Comparison of ENCODE assay signal across 7 cellular contexts in the genomic region with DNA sequence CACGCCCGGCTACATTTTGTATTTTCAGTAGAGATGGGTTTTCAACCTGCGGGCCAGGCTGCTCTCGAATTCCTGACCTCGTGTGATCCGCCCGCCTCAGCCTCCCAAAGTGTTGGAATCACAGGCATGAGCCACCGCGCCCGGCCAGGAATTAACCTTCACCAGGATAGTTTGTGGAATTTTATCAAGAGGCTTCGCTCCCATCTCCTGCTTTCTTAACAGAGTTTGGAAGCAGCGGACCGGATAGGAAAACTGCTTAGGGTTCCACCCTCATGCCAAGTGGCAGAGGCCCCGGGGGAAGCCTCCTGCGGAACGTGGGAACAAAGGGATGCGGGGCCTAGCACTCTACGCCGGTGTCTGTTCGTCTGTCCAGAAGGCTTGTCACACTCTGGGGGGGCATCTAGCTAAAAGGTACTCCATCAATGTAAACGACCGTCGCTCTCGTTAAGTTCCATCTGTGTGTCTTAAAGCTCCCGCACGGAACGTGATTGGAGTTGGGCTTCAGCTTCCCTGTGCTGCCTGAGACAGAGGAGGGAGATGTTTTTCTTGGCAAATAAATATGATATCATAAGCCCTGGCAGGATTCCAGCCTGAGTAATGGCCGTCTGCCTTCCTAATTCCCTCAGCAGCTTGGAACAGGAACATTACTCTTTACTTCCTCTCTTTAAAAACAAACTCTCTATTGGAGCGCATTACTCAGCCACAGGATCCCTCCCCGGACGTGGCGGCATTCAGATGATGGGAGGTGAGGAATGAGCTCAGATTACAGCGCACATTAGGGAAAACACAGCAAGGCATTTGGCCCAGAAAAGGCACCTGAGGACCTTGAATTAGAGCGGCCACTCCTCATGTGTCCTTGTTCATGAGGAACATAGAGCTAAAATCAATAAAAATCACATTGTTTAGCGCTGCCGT.
DNase-seq lines count a peak whose midpoint lies in the region; ATAC-seq lines count a peak whose summit lies in the region.

No MANE protein-coding gene starts in this region.

- H3K4me3 Mint-ChIP-seq in activated CD8-positive, alpha-beta memory T cell treated with anti-CD3 and anti-CD28 coated beads, Interleukin-2, amount 10 ng/mL, durations not matched to agents 7 days and 5 days, result no peak overlapping the region

- H3K9me3 Mint-ChIP-seq in activated CD8-positive, alpha-beta memory T cell treated with anti-CD3 and anti-CD28 coated beads, Interleukin-2, amount 10 ng/mL, durations not matched to agents 7 days and 5 days (ENCODE audit: low read depth), result no peaks in the 10 kb centered on the region

- H3K27ac Mint-ChIP-seq in activated CD8-positive, alpha-beta memory T cell treated with anti-CD3 and anti-CD28 coated beads, Interleukin-2, amount 10 ng/mL, durations not matched to agents 7 days and 5 days, result no peak overlapping the region

- ATAC-seq in activated CD8-positive, alpha-beta memory T cell treated with anti-CD3 and anti-CD28 coated beads, Interleukin-2, amount 10 ng/mL, durations not matched to agents 7 days and 5 days, result no peak

- H3K4me1 Mint-ChIP-seq in activated CD8-positive, alpha-beta memory T cell treated with anti-CD3 and anti-CD28 coated beads, Interleukin-2, amount 10 ng/mL, durations not matched to agents 7 days and 5 days, result no peaks in the 10 kb centered on the region

- DNase-seq in HS-27A (ENCODE audit: low read depth) (peak; percentile 68), NCI-H82 (lab: John Stamatoyannopoulos, UW) (peak; percentile 66), epithelial cell of prostate (ENCODE audit: low read depth, low spot score) (peak; percentile 68), non-pigmented ciliary epithelial cell (ENCODE audit: low read depth) (peak; percentile 83), SKM-1 treated with dmso at 0.1 percent for 144 hours (lab: John Stamatoyannopoulos, UW; ENCODE audit: unreplicated experiment) (no peak)
- DNase-seq in activated T-cell treated with anti-CD3 and anti-CD28 coated beads, Interleukin-2, amount 50 U/mL, for 48 hours, result no peak
- no peak for DNase-seq in activated CD8-positive, alpha-beta memory T cell treated with anti-CD3 and anti-CD28 coated beads, Interleukin-2, amount 10 ng/mL, durations not matched to agents 7 days and 5 days

- CTCF ChIA-PET in activated CD8-positive, alpha-beta memory T cell treated with anti-CD3 and anti-CD28 coated beads, Interleukin-2, amount 10 ng/mL, durations not matched to agents 7 days and 5 days (lab: Charles Lee), result no interaction called here

- peaks cover 2% of the 10 kb centered on the region for H3K27me3 Mint-ChIP-seq in activated CD8-positive, alpha-beta memory T cell treated with anti-CD3 and anti-CD28 coated beads, Interleukin-2, amount 10 ng/mL, durations not matched to agents 7 days and 5 days

- H3K36me3 Mint-ChIP-seq in activated CD8-positive, alpha-beta memory T cell treated with anti-CD3 and anti-CD28 coated beads, Interleukin-2, amount 10 ng/mL, durations not matched to agents 7 days and 5 days, result no peaks in the 10 kb centered on the region

- H3K27ac ChIP-seq in epithelial cell of prostate, result peak overlapping the region; percentile 40

Comparison
In these comparisons a context has a peak if more than half of its experiments do, and no peak if none do; other contexts are left out.
1. DNase-seq: peak in HS-27A (single experiment), NCI-H82 (single experiment), epithelial cell of prostate (single experiment) and non-pigmented ciliary epithelial cell (single experiment); none in SKM-1 treated with dmso at 0.1 percent for 144 hours (single experiment), activated T-cell treated with anti-CD3 and anti-CD28 coated beads, Interleukin-2, amount 50 U/mL, for 48 hours (0 of 2) and activated CD8-positive, alpha-beta memory T cell treated with anti-CD3 and anti-CD28 coated beads, Interleukin-2, amount 10 ng/mL, durations not matched to agents 7 days and 5 days (single experiment).